Comparison of ENCODE assay signal across 8 cellular contexts in genomic region chr14:58166005-58166983, GRCh38. TPM values are rescaled to one million over a fixed set of nuclear protein-coding genes. Genes with fewer than 3 reads are reported as not detected.
DNase-seq lines count a peak whose midpoint lies in the region; ATAC-seq and TF ChIP-seq lines count a peak whose summit lies in the region.

No MANE protein-coding gene starts in this region.

- H4K20me1 ChIP-seq in OCI-LY3 (ENCODE audit: insufficient read depth, low read length): no peaks in the 10 kb centered on the region

- peak; percentile 53 to 59 for ATAC-seq in naive thymus-derived CD8-positive, alpha-beta T cell
- peak; percentile 89 for ATAC-seq in stimulated activated effector memory CD8-positive, alpha-beta T cell treated with anti-CD3 and anti-CD28 coated beads, Interleukin-12 subunit alpha, Interleukin-12 subunit beta, amount 100 ng/mL, for 72 hours
- no peak for ATAC-seq in GM19452 (IDR thresholded peaks at IDR 0.05; ENCODE audit: unreplicated experiment)

- TF ChIP-seq CTCF in GM12874 (IDR thresholded peaks at IDR 0.05; ENCODE audit: insufficient read depth, low read depth, low read length) (peak; percentile 92), OCI-LY3 (IDR thresholded peaks at IDR 0.05; ENCODE audit: low read depth, low read length) (peak; percentile 93)

- H3K4me2 ChIP-seq in OCI-LY3 (ENCODE audit: low read length): peak overlapping the region; percentile 36; the same call in 1 of the 2 replicates

- H3K9me3 Mint-ChIP-seq in naive thymus-derived CD8-positive, alpha-beta T cell: peaks cover 0 to 5% (median 0%) of the 10 kb centered on the region in 9 donors
- no peaks in the 10 kb centered on the region for H3K9me3 Mint-ChIP-seq in stimulated activated effector memory CD8-positive, alpha-beta T cell treated with anti-CD3 and anti-CD28 coated beads, Interleukin-12 subunit alpha, Interleukin-12 subunit beta, amount 100 ng/mL, for 72 hours

- peaks cover 0 to 3% (median 0%) of the 10 kb centered on the region in 4 donors for H3K4me1 Mint-ChIP-seq in naive thymus-derived CD8-positive, alpha-beta T cell
- peaks cover 26% of the 10 kb centered on the region for H3K4me1 Mint-ChIP-seq in stimulated activated effector memory CD8-positive, alpha-beta T cell treated with anti-CD3 and anti-CD28 coated beads, Interleukin-12 subunit alpha, Interleukin-12 subunit beta, amount 100 ng/mL, for 72 hours

- no peak overlapping the region for H3K27ac ChIP-seq in OCI-LY3 (ENCODE audit: low read length)

- no peaks in the 10 kb centered on the region for H3K27me3 ChIP-seq in OCI-LY3 (ENCODE audit: low read depth, low read length)

- H3K4me1 ChIP-seq in OCI-LY3 (ENCODE audit: low read length): peaks cover 6% of the 10 kb centered on the region; the same call in 1 of the 2 replicates

- H3K27ac Mint-ChIP-seq in naive thymus-derived CD8-positive, alpha-beta T cell: no peak overlapping the region
- H3K27ac Mint-ChIP-seq in stimulated activated effector memory CD8-positive, alpha-beta T cell treated with anti-CD3 and anti-CD28 coated beads, Interleukin-12 subunit alpha, Interleukin-12 subunit beta, amount 100 ng/mL, for 72 hours: peak overlapping the region; percentile 1

- H3K27me3 Mint-ChIP-seq in naive thymus-derived CD8-positive, alpha-beta T cell: peaks cover 4 to 32% (median 20%) of the 10 kb centered on the region in 5 donors

- POLR2A ChIA-PET in naive thymus-derived CD8-positive, alpha-beta T cell (lab: Charles Lee): no interaction called here

- peak overlapping the region; percentile 77 for H2AFZ ChIP-seq in OCI-LY3 (ENCODE audit: low read depth, low read length)

- DNase-seq in KG1 (lab: John Stamatoyannopoulos, UW) (peak; percentile 58), activated T-cell treated with anti-CD3 and anti-CD28 coated beads for 1 hour (ENCODE audit: low read depth) (peak; percentile 71), erythroblast (lab: John Stamatoyannopoulos, UW) (peak; percentile 78 to 89)
- peak; percentile 36 to 77 (median 58) for DNase-seq in naive thymus-derived CD8-positive, alpha-beta T cell
- peak; percentile 66 to 85 for DNase-seq in stimulated activated effector memory CD8-positive, alpha-beta T cell treated with anti-CD3 and anti-CD28 coated beads, Interleukin-12 subunit alpha, Interleukin-12 subunit beta, amount 100 ng/mL, for 72 hours (ENCODE audit: low spot score in 2 of 2)

- no peak overlapping the region for H3K4me3 ChIP-seq in OCI-LY3 (ENCODE audit: low read length)

- no peaks in the 10 kb centered on the region for H3K36me3 Mint-ChIP-seq in naive thymus-derived CD8-positive, alpha-beta T cell
- no peaks in the 10 kb centered on the region for H3K36me3 Mint-ChIP-seq in stimulated activated effector memory CD8-positive, alpha-beta T cell treated with anti-CD3 and anti-CD28 coated beads, Interleukin-12 subunit alpha, Interleukin-12 subunit beta, amount 100 ng/mL, for 72 hours

- H3K4me3 Mint-ChIP-seq in naive thymus-derived CD8-positive, alpha-beta T cell: no peak overlapping the region
- no peak overlapping the region for H3K4me3 Mint-ChIP-seq in stimulated activated effector memory CD8-positive, alpha-beta T cell treated with anti-CD3 and anti-CD28 coated beads, Interleukin-12 subunit alpha, Interleukin-12 subunit beta, amount 100 ng/mL, for 72 hours

- H3K36me3 ChIP-seq in OCI-LY3 (replicated peaks; ENCODE audit: low read depth, low read length): no peaks in the 10 kb centered on the region

- H3K79me2 ChIP-seq in OCI-LY3 (ENCODE audit: low read length): no peaks in the 10 kb centered on the region

- H3K9ac ChIP-seq in OCI-LY3 (ENCODE audit: low read length): no peak overlapping the region

- no peak for TF ChIP-seq POLR2A in erythroblast (IDR thresholded peaks at IDR 0.05; ENCODE audit: low read length)

- H3K9me3 ChIP-seq in OCI-LY3 (ENCODE audit: insufficient read depth, low read length): no peaks in the 10 kb centered on the region

RNA-seq across cellular contexts. Expression of gene ARMH4, which starts 14.3 kb away (rescaled TPM):
- total RNA-seq in naive thymus-derived CD8-positive, alpha-beta T cell: not detected
- not detected for polyA plus RNA-seq in naive thymus-derived CD8-positive, alpha-beta T cell

RNA-seq across cellular contexts. Expression of gene ACTR10, which starts 33.7 kb away (rescaled TPM):
- 10 to 100 TPM; 54.9 to 69.5 TPM for total RNA-seq in naive thymus-derived CD8-positive, alpha-beta T cell
- 10 to 100 TPM; 80.3 to 87.2 (median 84.7) TPM for polyA plus RNA-seq in naive thymus-derived CD8-positive, alpha-beta T cell
